8 cellular contexts compared by ENCODE assay signal in the genomic region with DNA sequence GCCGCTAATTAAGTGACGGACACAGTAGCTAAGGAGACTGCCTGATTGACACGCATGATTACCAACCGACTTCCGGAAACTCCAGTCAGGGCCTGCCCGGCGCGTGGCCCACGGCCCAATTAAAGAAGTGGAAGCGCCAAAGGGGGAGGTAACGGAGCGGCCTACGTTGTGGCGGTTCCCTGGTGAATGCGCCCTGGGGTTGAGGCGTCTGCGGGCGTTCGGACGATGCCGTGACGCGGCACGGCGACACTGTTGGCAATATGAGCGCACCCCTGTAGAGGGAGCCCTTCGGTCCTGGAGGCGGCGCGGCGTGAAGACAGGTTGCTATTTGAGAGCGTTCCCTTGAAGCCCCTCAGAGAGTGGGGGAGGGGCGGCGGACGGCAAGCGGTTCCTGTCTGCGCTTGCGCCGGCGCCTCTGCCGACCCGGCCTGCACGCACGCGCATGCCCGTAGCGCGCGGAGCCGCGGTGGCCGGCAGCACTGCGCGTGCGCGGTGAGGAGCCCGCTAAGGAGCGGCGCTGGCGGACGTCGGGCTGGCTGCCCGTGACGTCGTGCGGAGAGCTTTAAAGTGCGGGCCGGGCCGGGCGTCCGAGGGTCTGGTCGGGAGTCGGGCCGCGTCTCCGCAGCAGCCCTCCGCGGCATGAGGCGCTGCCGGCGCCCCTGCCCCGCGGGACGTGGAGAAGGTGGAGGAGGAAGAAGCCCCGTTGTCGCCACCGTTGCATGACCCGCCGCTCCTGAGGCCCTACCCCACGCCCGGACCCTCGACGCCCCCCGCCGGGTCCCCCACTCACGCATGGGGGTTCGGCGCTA. TPM values are rescaled to one million over a fixed set of nuclear protein-coding genes. Genes with fewer than 3 reads are reported as not detected.
DNase-seq lines count a peak whose midpoint lies in the region; ATAC-seq and TF ChIP-seq lines count a peak whose summit lies in the region.

A gene (plus strand): TSS at position 495 of the 809 bp plus-strand sequence. CDS start 416 bp downstream, outside the sequence.

- peak; percentile 68 for ATAC-seq in HG02610 (IDR thresholded peaks at IDR 0.05; ENCODE audit: unreplicated experiment)
- ATAC-seq in SK-N-SH treated with all-trans-retinoic acid at 6 μM for 48 hours, result peak; percentile 84

- H3K4me3 ChIP-seq in suprapubic skin, result peak within 1 kb of the TSS; percentile 95

- no peaks in the 10 kb centered on the region for H3K9me3 ChIP-seq in suprapubic skin

- H3K36me3 ChIP-seq in suprapubic skin, result no peaks in the 10 kb centered on the region

- peak; percentile 96 for DNase-seq in NCI-H1092 (lab: John Stamatoyannopoulos, UW)
- peak; percentile 99 for DNase-seq in globus pallidus (ENCODE audit: low spot score)
- DNase-seq in nucleus accumbens (lab: John Stamatoyannopoulos, UW), result peak; percentile 89 to 99 (median 97)
- peak; percentile 98 to 99 for DNase-seq in suprapubic skin (ENCODE audit: low spot score in 2 of 2)

- no peaks in the 10 kb centered on the region for H3K27me3 ChIP-seq in suprapubic skin

- H3K27ac Mint-ChIP-seq in activated naive CD4-positive, alpha-beta T cell treated with anti-CD3 and anti-CD28 coated beads, Interleukin-2, amount 50 U/mL, for 24 hours, result peak within 1 kb of the TSS; percentile 98

- H3K4me1 Mint-ChIP-seq in activated naive CD4-positive, alpha-beta T cell treated with anti-CD3 and anti-CD28 coated beads, Interleukin-2, amount 50 U/mL, for 24 hours, result peaks cover 54% of the 10 kb centered on the region

- H3K36me3 Mint-ChIP-seq in activated naive CD4-positive, alpha-beta T cell treated with anti-CD3 and anti-CD28 coated beads, Interleukin-2, amount 50 U/mL, for 24 hours, result peaks cover 4% of the 10 kb centered on the region

- 0% methylated on average over 8 of the region's 98 CpGs for WGBS in suprapubic skin

- no peaks in the 10 kb centered on the region for H3K27me3 Mint-ChIP-seq in activated naive CD4-positive, alpha-beta T cell treated with anti-CD3 and anti-CD28 coated beads, Interleukin-2, amount 50 U/mL, for 24 hours

- no peaks in the 10 kb centered on the region for H3K9me3 Mint-ChIP-seq in activated naive CD4-positive, alpha-beta T cell treated with anti-CD3 and anti-CD28 coated beads, Interleukin-2, amount 50 U/mL, for 24 hours

- peaks cover 60% of the 10 kb centered on the region for H3K4me1 ChIP-seq in suprapubic skin

- H3K27ac ChIP-seq in suprapubic skin, result peak within 1 kb of the TSS; percentile 97

- peak in 1 of 2 donors; percentile 45 for TF ChIP-seq CTCF in suprapubic skin (IDR thresholded peaks at IDR 0.05)

- peak within 1 kb of the TSS; percentile 99 for H3K4me3 Mint-ChIP-seq in activated naive CD4-positive, alpha-beta T cell treated with anti-CD3 and anti-CD28 coated beads, Interleukin-2, amount 50 U/mL, for 24 hours

- TF ChIP-seq EP300 in suprapubic skin (IDR thresholded peaks at IDR 0.05), result no peak

- TF ChIP-seq POLR2A in GM10847 (IDR thresholded peaks at IDR 0.05; ENCODE audit: extremely low read depth, insufficient read length), result peak; percentile 58
- peak; percentile 86 to 91 for TF ChIP-seq POLR2A in suprapubic skin (IDR thresholded peaks at IDR 0.05)

TF ChIP-seq in SK-N-SH treated with all-trans-retinoic acid at 6 μM for 48 hours, 23 proteins besides CTCF, POLR2A, EP300 and RAD21:
- TF ChIP-seq ZNF8 (CRISPR knock-in tag; IDR thresholded peaks at IDR 0.05), result no peak
- TF ChIP-seq BACH2 (CRISPR knock-in tag; IDR thresholded peaks at IDR 0.05; ENCODE audit: borderline replicate concordance), result no peak
- TF ChIP-seq RARB (CRISPR knock-in tag; IDR thresholded peaks at IDR 0.05), result no peak
- TF ChIP-seq OSR1 (CRISPR knock-in tag; IDR thresholded peaks at IDR 0.05), result no peak
- TF ChIP-seq ARNTL (CRISPR knock-in tag; IDR thresholded peaks at IDR 0.05; ENCODE audit: borderline replicate concordance, low read depth), result no peak
- no peak for TF ChIP-seq CSDC2 (CRISPR knock-in tag; IDR thresholded peaks at IDR 0.05)
- TF ChIP-seq, protein P1, sequence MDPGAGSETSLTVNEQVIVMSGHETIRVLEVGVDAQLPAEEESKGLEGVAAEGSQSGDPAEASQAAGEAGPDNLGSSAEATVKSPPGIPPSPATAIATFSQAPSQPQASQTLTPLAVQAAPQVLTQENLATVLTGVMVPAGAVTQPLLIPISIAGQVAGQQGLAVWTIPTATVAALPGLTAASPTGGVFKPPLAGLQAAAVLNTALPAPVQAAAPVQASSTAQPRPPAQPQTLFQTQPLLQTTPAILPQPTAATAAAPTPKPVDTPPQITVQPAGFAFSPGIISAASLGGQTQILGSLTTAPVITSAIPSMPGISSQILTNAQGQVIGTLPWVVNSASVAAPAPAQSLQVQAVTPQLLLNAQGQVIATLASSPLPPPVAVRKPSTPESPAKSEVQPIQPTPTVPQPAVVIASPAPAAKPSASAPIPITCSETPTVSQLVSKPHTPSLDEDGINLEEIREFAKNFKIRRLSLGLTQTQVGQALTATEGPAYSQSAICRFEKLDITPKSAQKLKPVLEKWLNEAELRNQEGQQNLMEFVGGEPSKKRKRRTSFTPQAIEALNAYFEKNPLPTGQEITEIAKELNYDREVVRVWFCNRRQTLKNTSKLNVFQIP (CRISPR knock-in tag; IDR thresholded peaks at IDR 0.05; ENCODE audit: borderline replicate concordance, low read depth), result no peak
- no peak for TF ChIP-seq ZNF565 (CRISPR knock-in tag; conservative IDR thresholded peaks at IDR 0.05; ENCODE audit: low read depth)
- TF ChIP-seq, protein P2, sequence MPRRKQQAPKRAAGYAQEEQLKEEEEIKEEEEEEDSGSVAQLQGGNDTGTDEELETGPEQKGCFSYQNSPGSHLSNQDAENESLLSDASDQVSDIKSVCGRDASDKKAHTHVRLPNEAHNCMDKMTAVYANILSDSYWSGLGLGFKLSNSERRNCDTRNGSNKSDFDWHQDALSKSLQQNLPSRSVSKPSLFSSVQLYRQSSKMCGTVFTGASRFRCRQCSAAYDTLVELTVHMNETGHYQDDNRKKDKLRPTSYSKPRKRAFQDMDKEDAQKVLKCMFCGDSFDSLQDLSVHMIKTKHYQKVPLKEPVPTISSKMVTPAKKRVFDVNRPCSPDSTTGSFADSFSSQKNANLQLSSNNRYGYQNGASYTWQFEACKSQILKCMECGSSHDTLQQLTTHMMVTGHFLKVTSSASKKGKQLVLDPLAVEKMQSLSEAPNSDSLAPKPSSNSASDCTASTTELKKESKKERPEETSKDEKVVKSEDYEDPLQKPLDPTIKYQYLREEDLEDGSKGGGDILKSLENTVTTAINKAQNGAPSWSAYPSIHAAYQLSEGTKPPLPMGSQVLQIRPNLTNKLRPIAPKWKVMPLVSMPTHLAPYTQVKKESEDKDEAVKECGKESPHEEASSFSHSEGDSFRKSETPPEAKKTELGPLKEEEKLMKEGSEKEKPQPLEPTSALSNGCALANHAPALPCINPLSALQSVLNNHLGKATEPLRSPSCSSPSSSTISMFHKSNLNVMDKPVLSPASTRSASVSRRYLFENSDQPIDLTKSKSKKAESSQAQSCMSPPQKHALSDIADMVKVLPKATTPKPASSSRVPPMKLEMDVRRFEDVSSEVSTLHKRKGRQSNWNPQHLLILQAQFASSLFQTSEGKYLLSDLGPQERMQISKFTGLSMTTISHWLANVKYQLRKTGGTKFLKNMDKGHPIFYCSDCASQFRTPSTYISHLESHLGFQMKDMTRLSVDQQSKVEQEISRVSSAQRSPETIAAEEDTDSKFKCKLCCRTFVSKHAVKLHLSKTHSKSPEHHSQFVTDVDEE (CRISPR knock-in tag; IDR thresholded peaks at IDR 0.05), result no peak
- no peak for TF ChIP-seq ISL1 (CRISPR knock-in tag; IDR thresholded peaks at IDR 0.05)
- TF ChIP-seq, protein P3, sequence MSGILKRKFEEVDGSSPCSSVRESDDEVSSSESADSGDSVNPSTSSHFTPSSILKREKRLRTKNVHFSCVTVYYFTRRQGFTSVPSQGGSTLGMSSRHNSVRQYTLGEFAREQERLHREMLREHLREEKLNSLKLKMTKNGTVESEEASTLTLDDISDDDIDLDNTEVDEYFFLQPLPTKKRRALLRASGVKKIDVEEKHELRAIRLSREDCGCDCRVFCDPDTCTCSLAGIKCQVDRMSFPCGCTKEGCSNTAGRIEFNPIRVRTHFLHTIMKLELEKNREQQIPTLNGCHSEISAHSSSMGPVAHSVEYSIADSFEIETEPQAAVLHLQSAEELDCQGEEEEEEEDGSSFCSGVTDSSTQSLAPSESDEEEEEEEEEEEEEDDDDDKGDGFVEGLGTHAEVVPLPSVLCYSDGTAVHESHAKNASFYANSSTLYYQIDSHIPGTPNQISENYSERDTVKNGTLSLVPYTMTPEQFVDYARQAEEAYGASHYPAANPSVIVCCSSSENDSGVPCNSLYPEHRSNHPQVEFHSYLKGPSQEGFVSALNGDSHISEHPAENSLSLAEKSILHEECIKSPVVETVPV (CRISPR knock-in tag; IDR thresholded peaks at IDR 0.05), result no peak
- TF ChIP-seq TOX (CRISPR knock-in tag; IDR thresholded peaks at IDR 0.05; ENCODE audit: borderline replicate concordance), result no peak
- TF ChIP-seq, protein P4, sequence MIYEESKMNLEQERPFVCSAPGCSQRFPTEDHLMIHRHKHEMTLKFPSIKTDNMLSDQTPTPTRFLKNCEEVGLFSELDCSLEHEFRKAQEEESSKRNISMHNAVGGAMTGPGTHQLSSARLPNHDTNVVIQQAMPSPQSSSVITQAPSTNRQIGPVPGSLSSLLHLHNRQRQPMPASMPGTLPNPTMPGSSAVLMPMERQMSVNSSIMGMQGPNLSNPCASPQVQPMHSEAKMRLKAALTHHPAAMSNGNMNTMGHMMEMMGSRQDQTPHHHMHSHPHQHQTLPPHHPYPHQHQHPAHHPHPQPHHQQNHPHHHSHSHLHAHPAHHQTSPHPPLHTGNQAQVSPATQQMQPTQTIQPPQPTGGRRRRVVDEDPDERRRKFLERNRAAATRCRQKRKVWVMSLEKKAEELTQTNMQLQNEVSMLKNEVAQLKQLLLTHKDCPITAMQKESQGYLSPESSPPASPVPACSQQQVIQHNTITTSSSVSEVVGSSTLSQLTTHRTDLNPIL (CRISPR knock-in tag; IDR thresholded peaks at IDR 0.05; ENCODE audit: low read depth), result no peak
TF ChIP-seq in SK-N-SH treated with all-trans-retinoic acid at 6 μM for 48 hours: peak in this region for 0.

RNA-seq across cellular contexts. Expression of the gene that starts here (rescaled TPM):
- 10 to 100 TPM; 67.1 to 92.7 (median 73.2) TPM for total RNA-seq in suprapubic skin

Comparison
In these comparisons a context has a peak if more than half of its experiments do, and no peak if none do; other contexts are left out.
1. Peak in every context shown above with its lines: DNase-seq, ATAC-seq, H3K4me3 ChIP-seq and H3K27ac ChIP-seq.